In the genomic region with DNA sequence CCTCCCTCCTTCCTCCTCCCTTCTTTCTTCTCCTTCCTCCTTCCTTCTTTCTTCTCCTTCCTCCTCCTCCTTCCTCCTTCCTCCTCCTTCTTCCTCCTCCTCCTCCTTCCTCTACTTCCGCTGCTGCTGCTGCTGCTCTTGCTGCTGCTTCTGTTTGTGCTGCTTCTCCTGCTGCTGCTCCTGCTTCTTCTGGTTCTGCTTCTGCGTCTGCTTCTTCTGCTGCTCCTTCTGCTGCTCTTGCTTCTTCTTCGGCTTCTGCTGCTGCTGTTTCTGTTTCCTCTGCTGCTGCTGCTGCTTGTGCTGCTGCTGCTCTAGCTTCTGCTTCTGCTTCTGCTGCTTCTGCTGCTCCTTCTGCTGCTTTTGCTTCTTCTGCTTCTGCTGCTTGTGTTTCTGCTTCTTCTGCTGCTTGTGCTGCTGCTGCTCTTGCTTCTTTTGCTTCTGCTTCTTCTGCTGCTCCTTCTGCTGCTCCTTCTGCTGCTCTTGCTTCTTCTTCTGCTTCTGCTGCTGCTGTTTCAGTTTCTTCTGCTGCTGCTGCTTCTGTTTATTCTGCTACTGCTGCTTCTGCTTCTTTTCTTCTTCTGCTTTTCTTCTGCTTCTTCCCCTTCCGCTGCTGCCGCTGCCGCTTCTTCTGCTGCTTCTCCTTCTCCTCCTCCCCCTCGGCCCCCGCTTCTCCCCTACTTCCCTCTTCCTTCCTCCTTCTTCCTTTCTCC, we compare ENCODE assay signal across 8 cellular contexts. TPM values are rescaled to one million over a fixed set of nuclear protein-coding genes. Genes with fewer than 3 reads are reported as not detected.
A peak's percentile ranks its signal among the peaks of the same experiment; 100 is the strongest.
DNase-seq lines count a peak whose midpoint lies in the region; ATAC-seq and TF ChIP-seq lines count a peak whose summit lies in the region.

No MANE protein-coding gene starts in this region.

- no peaks in the 10 kb centered on the region for H3K9me2 ChIP-seq in DOHH2 (replicated peaks; ENCODE audit: control insufficient read depth, low read length)

- H3K18ac ChIP-seq in trophoblast cell (ENCODE audit: low read length), result no peak overlapping the region

- no peak overlapping the region for H2BK12ac ChIP-seq in trophoblast cell (ENCODE audit: low read length)

- H3K14ac ChIP-seq in trophoblast cell (ENCODE audit: low read length), result no peak overlapping the region

- no peak overlapping the region for H4K8ac ChIP-seq in trophoblast cell (ENCODE audit: low read depth, low read length)

- no CpG with 5 or more reads among the region's 8 CpGs for WGBS in trophoblast cell (ENCODE audit: extremely low coverage, insufficient coverage, insufficient read length)

- no peaks in the 10 kb centered on the region for H4K20me1 ChIP-seq in DOHH2 (ENCODE audit: control insufficient read depth, insufficient read depth, low read depth, low read length)

- H3K4me3 Mint-ChIP-seq in naive thymus-derived CD4-positive, alpha-beta T cell, result peak overlapping the region; percentile 79 to 98 (median 90)
- H3K4me3 Mint-ChIP-seq in Calu3 (ENCODE audit: low read depth, unreplicated experiment), result no peak overlapping the region

- H3K4me1 ChIP-seq in DOHH2 (ENCODE audit: control insufficient read depth, low read length) (peaks cover 30% of the 10 kb centered on the region), trophoblast cell (ENCODE audit: control insufficient read depth in 1 of 2, insufficient read depth in 2 of 2, low read length in 2 of 2) (no peaks in the 10 kb centered on the region)
- H3K4me1 ChIP-seq in naive thymus-derived CD4-positive, alpha-beta T cell (ENCODE audit: control insufficient read depth in 2 of 2, insufficient read depth in 2 of 2, low read length in 2 of 2), result peaks cover 0 to 21% of the 10 kb centered on the region in 2 donors

- peak overlapping the region; percentile 75 for H3K4me3 ChIP-seq in DOHH2 (ENCODE audit: low read length)
- peak overlapping the region; percentile 65 for H3K4me3 ChIP-seq in naive thymus-derived CD4-positive, alpha-beta T cell (ENCODE audit: low read length)
- H3K4me3 ChIP-seq in trophoblast cell (ENCODE audit: low read depth, low read length), result no peak overlapping the region

- no TSS peak for BruUV-seq in Calu3 (replicated peaks; lab: Mats Ljungman, UMichigan)

- H3K9me3 ChIP-seq in DOHH2 (ENCODE audit: control insufficient read depth, insufficient read depth, low read length), result no peaks in the 10 kb centered on the region
- H3K9me3 ChIP-seq in naive thymus-derived CD4-positive, alpha-beta T cell (ENCODE audit: control insufficient read depth in 2 of 3, low read length in 3 of 3), result no peaks in the 10 kb centered on the region
- no peaks in the 10 kb centered on the region for H3K9me3 ChIP-seq in trophoblast cell (ENCODE audit: insufficient read depth, low read depth, low read length)

- peak overlapping the region; percentile 88 for H3K27ac ChIP-seq in DOHH2 (ENCODE audit: low read depth, low read length)
- H3K27ac ChIP-seq in naive thymus-derived CD4-positive, alpha-beta T cell (ENCODE audit: low read depth, low read length), result peak overlapping the region; percentile 58
- H3K27ac ChIP-seq in trophoblast cell (ENCODE audit: low read depth, low read length), result no peak overlapping the region

- H3K27me3 Mint-ChIP-seq in naive thymus-derived CD4-positive, alpha-beta T cell, result no peaks in the 10 kb centered on the region
- no peaks in the 10 kb centered on the region for H3K27me3 Mint-ChIP-seq in Calu3 (ENCODE audit: unreplicated experiment)

- TF ChIP-seq CTCF in DOHH2 (IDR thresholded peaks at IDR 0.05; ENCODE audit: low read depth, low read length, poor library complexity, severe bottlenecking) (no peak), Calu3 (IDR thresholded peaks at IDR 0.05; ENCODE audit: unreplicated experiment) (no peak)

- H2AFZ ChIP-seq in trophoblast cell (ENCODE audit: insufficient read depth, low read length, poor library complexity), result no peak overlapping the region

- no peak overlapping the region for H2BK5ac ChIP-seq in trophoblast cell (ENCODE audit: low read depth, low read length, poor library complexity)

- peaks cover 78% of the 10 kb centered on the region for H3K36me3 ChIP-seq in DOHH2 (ENCODE audit: control insufficient read depth, low read length)
- H3K36me3 ChIP-seq in naive thymus-derived CD4-positive, alpha-beta T cell (ENCODE audit: control insufficient read depth in 2 of 3, insufficient read depth in 3 of 3, low read length in 3 of 3), result peaks cover 10 to 44% (median 17%) of the 10 kb centered on the region in 3 experiments
- peaks cover 12 to 23% of the 10 kb centered on the region in 2 experiments for H3K36me3 ChIP-seq in trophoblast cell (ENCODE audit: control insufficient read depth in 1 of 2, insufficient read depth in 2 of 2, low read length in 2 of 2)

- no peaks in the 10 kb centered on the region for H3K9me3 Mint-ChIP-seq in activated naive CD4-positive, alpha-beta T cell treated with anti-CD3 and anti-CD28 coated beads, Interleukin-2, amount 50 U/mL, for 72 hours
- no peaks in the 10 kb centered on the region for H3K9me3 Mint-ChIP-seq in naive thymus-derived CD4-positive, alpha-beta T cell
- H3K9me3 Mint-ChIP-seq in Calu3 (ENCODE audit: low read depth, unreplicated experiment), result no peaks in the 10 kb centered on the region

- no peak overlapping the region for H3K9ac ChIP-seq in trophoblast cell (ENCODE audit: low read length)

- peaks cover 28 to 79% (median 61%) of the 10 kb centered on the region in 7 donors for H3K4me1 Mint-ChIP-seq in naive thymus-derived CD4-positive, alpha-beta T cell
- peaks cover 15% of the 10 kb centered on the region for H3K4me1 Mint-ChIP-seq in Calu3 (ENCODE audit: low read depth, unreplicated experiment)

- peak overlapping the region; percentile 81 for H3K4me2 ChIP-seq in DOHH2 (ENCODE audit: low read length)
- no peak overlapping the region for H3K4me2 ChIP-seq in trophoblast cell (ENCODE audit: low read length)

- H4K91ac ChIP-seq in trophoblast cell (ENCODE audit: low read depth, low read length), result no peak overlapping the region

- no peaks in the 10 kb centered on the region for H3K27me3 ChIP-seq in DOHH2 (ENCODE audit: control insufficient read depth, low read length)
- H3K27me3 ChIP-seq in naive thymus-derived CD4-positive, alpha-beta T cell (ENCODE audit: control insufficient read depth in 2 of 2, insufficient read depth in 2 of 2, low read length in 2 of 2), result no peaks in the 10 kb centered on the region
- H3K27me3 ChIP-seq in trophoblast cell (ENCODE audit: insufficient read depth, low read length), result no peaks in the 10 kb centered on the region

- no peak overlapping the region for H2BK120ac ChIP-seq in trophoblast cell (ENCODE audit: insufficient read depth, low read length, poor library complexity)

- ATAC-seq in activated naive CD4-positive, alpha-beta T cell treated with anti-CD3 and anti-CD28 coated beads, Interleukin-2, amount 50 U/mL, for 72 hours, result peak; percentile 28 to 37
- ATAC-seq in naive thymus-derived CD4-positive, alpha-beta T cell, result peak; percentile 78

- H2AK5ac ChIP-seq in trophoblast cell (ENCODE audit: low read length), result no peak overlapping the region

- no peak overlapping the region for H4K12ac ChIP-seq in trophoblast cell (ENCODE audit: low read depth, low read length)

- CTCF ChIA-PET in naive thymus-derived CD4-positive, alpha-beta T cell (lab: Charles Lee), result interaction anchor here (0.7 kb wide), 1 partner anchor 169 kb away, joined by 3 read pairs; no protein-coding TSS in a partner anchor
- CTCF ChIA-PET in Calu3 (lab: Charles Lee), result interaction anchor here (0.7 kb wide), 1 partner anchor 14 kb away, joined by 3 read pairs; no protein-coding TSS in a partner anchor

- H3K27ac Mint-ChIP-seq in activated naive CD4-positive, alpha-beta T cell treated with anti-CD3 and anti-CD28 coated beads, Interleukin-2, amount 50 U/mL, for 72 hours, result peak overlapping the region; percentile 86 to 88
- H3K27ac Mint-ChIP-seq in naive thymus-derived CD4-positive, alpha-beta T cell, result peak overlapping the region; percentile 79 to 96 (median 88)
- no peak overlapping the region for H3K27ac Mint-ChIP-seq in Calu3 (ENCODE audit: unreplicated experiment)

- no peaks in the 10 kb centered on the region for H3K79me1 ChIP-seq in trophoblast cell (ENCODE audit: low read length)

- intact Hi-C loops in naive thymus-derived CD4-positive, alpha-beta T cell (cut with micrococcal nuclease), result loop anchor here (1.0 to 10.0 kb wide), 3 partner anchors 8 to 178 kb away; partner anchors contain the start of gene SNRNP27 (in 1 of the 2)
- intact Hi-C loops in Calu3 (cut with micrococcal nuclease; ENCODE audit: unreplicated experiment), result no loop called here

- H3K36me3 Mint-ChIP-seq in activated naive CD4-positive, alpha-beta T cell treated with anti-CD3 and anti-CD28 coated beads, Interleukin-2, amount 50 U/mL, for 72 hours, result peaks cover 13 to 25% of the 10 kb centered on the region in 2 donors
- peaks cover 0 to 28% (median 24%) of the 10 kb centered on the region in 5 donors for H3K36me3 Mint-ChIP-seq in naive thymus-derived CD4-positive, alpha-beta T cell
- peaks cover 18% of the 10 kb centered on the region for H3K36me3 Mint-ChIP-seq in Calu3 (ENCODE audit: insufficient read depth, unreplicated experiment)

- H3F3A ChIP-seq in DOHH2 (ENCODE audit: control insufficient read depth, insufficient read depth), result peaks cover 31% of the 10 kb centered on the region

- peaks cover 44% of the 10 kb centered on the region for H3K79me2 ChIP-seq in DOHH2 (ENCODE audit: control insufficient read depth, low read length)
- no peaks in the 10 kb centered on the region for H3K79me2 ChIP-seq in trophoblast cell (ENCODE audit: control insufficient read depth, insufficient read depth, low read length, poor library complexity)

- no peak overlapping the region for H3K23ac ChIP-seq in trophoblast cell (ENCODE audit: low read length)

- DNase-seq in NAMALWA (ENCODE audit: low spot score) (peak; percentile 80), Calu3 (no peak), NCI-H510A (lab: John Stamatoyannopoulos, UW) (no peak), trophoblast cell (no peak), RKO (ENCODE audit: low spot score) (no peak)
- DNase-seq in activated naive CD4-positive, alpha-beta T cell treated with anti-CD3 and anti-CD28 coated beads, Interleukin-2, amount 50 U/mL, for 72 hours (ENCODE audit: low spot score in 2 of 2), result no peak
- DNase-seq in naive thymus-derived CD4-positive, alpha-beta T cell, result peak in 5 of 9 donors; percentile 14 to 35 (median 25)

- H3K4ac ChIP-seq in trophoblast cell (ENCODE audit: low read depth, low read length), result no peak overlapping the region

- POLR2A ChIA-PET in naive thymus-derived CD4-positive, alpha-beta T cell (lab: Charles Lee), result interaction anchor here (0.7 to 1.6 kb wide), 6 partner anchors 9 to 346 kb away, joined by 3 to 6 read pairs (median 4); partner anchors contain the start of gene SNRNP27

RNA-seq across cellular contexts. Expression of gene SNRNP27, which starts 8.6 kb away (rescaled TPM):
- total RNA-seq in activated naive CD4-positive, alpha-beta T cell treated with anti-CD3 and anti-CD28 coated beads, Interleukin-2, amount 50 U/mL, for 72 hours, result 10 to 100 TPM; 61.4 to 69.4 TPM
- 10 to 100 TPM; 32.5 to 56.0 (median 51.5) TPM for total RNA-seq in naive thymus-derived CD4-positive, alpha-beta T cell
- 10 to 100 TPM; 56.2 to 58.4 TPM for polyA plus RNA-seq in naive thymus-derived CD4-positive, alpha-beta T cell
- total RNA-seq in Calu3 (2022), result 36.3 and 39.8 TPM in 2 replicates
- 74.1 and 74.2 TPM in 2 replicates for polyA plus RNA-seq in trophoblast cell (2013)

RNA-seq across cellular contexts. Expression of gene MXD1, which starts 12.5 kb away (rescaled TPM):
- 10 to 100 TPM; 14.5 to 20.7 TPM for total RNA-seq in activated naive CD4-positive, alpha-beta T cell treated with anti-CD3 and anti-CD28 coated beads, Interleukin-2, amount 50 U/mL, for 72 hours
- total RNA-seq in naive thymus-derived CD4-positive, alpha-beta T cell, result 100 to 1,000 TPM in 1 of 5 experiments, 10 to 100 TPM in 4; 15.1 to 112 (median 22.9) TPM
- 10 to 100 TPM in 1 of 2 donors, 1 to 10 TPM in 1; 7.0 to 10.6 TPM for polyA plus RNA-seq in naive thymus-derived CD4-positive, alpha-beta T cell
- total RNA-seq in Calu3 (2022), result 13.3 and 17.4 TPM in 2 replicates
- polyA plus RNA-seq in trophoblast cell (2013), result 26.3 and 29.3 TPM in 2 replicates

RNA-seq across cellular contexts. Expression of gene ASPRV1, which starts 59.1 kb away (rescaled TPM):
- total RNA-seq in activated naive CD4-positive, alpha-beta T cell treated with anti-CD3 and anti-CD28 coated beads, Interleukin-2, amount 50 U/mL, for 72 hours, result 1 to 10 TPM; 1.5 TPM
- 1 to 10 TPM; 1.7 to 2.9 (median 2.3) TPM for total RNA-seq in naive thymus-derived CD4-positive, alpha-beta T cell
- polyA plus RNA-seq in naive thymus-derived CD4-positive, alpha-beta T cell, result 1 to 10 TPM in 1 of 2 donors, under 1 TPM in 1; 0.91 to 1.2 TPM
- 0.17 and 0.27 TPM in 2 replicates for total RNA-seq in Calu3 (2022)
- polyA plus RNA-seq in trophoblast cell (2013), result 0.16 and 0.22 TPM in 2 replicates

Comparison
In these comparisons a context has a peak if more than half of its experiments do, and no peak if none do; other contexts are left out.
1. DNase-seq: peak in NAMALWA (single experiment) and naive thymus-derived CD4-positive, alpha-beta T cell (5 of 9); none in activated naive CD4-positive, alpha-beta T cell treated with anti-CD3 and anti-CD28 coated beads, Interleukin-2, amount 50 U/mL, for 72 hours (0 of 2), Calu3 (single experiment), NCI-H510A (single experiment), trophoblast cell (0 of 2) and RKO (single experiment).